Comparison of ENCODE assay signal across 8 cellular contexts in genomic region chr14:90331497-90332270, GRCh38. TPM values are rescaled to one million over a fixed set of nuclear protein-coding genes. Genes with fewer than 3 reads are reported as not detected.
A peak's percentile ranks its signal among the peaks of the same experiment; 100 is the strongest.
DNase-seq lines count a peak whose midpoint lies in the region; ATAC-seq and TF ChIP-seq lines count a peak whose summit lies in the region.

TSS of gene NRDE2 (minus strand) at chr14:90331941. CDS start at chr14:90331904, 37 bp downstream.

- peak within 1 kb of the TSS; percentile 88 for H2AFZ ChIP-seq in DND-41 (ENCODE audit: low read depth, low read length)

- peaks cover 6% of the 10 kb centered on the region for H3K27me3 ChIP-seq in DND-41 (ENCODE audit: insufficient read depth, low read length, poor library complexity)
- H3K27me3 ChIP-seq in Peyer's patch: no peaks in the 10 kb centered on the region
- H3K27me3 ChIP-seq in muscle layer of colon (ENCODE audit: control insufficient read depth in 1 of 2, insufficient read depth in 2 of 2, low read length in 2 of 2): no peaks in the 10 kb centered on the region

- H3K27ac ChIP-seq in DND-41 (ENCODE audit: low read length) (peak within 1 kb of the TSS; percentile 81), KOPT-K1 (ENCODE audit: low read depth, low read length, poor library complexity, severe bottlenecking) (peak within 1 kb of the TSS; percentile 88), Peyer's patch (peak within 1 kb of the TSS; percentile 69 to 87 (median 84)), muscle layer of colon (ENCODE audit: low read depth, low read length) (peak within 1 kb of the TSS; percentile 36)

- H3K79me2 ChIP-seq in DND-41 (ENCODE audit: insufficient read depth, low read length): peaks cover 46% of the 10 kb centered on the region

- peaks cover 29% of the 10 kb centered on the region for H3K4me1 ChIP-seq in DND-41 (ENCODE audit: insufficient read depth, low read length)
- peaks cover 0 to 7% (median 4%) of the 10 kb centered on the region in 4 donors for H3K4me1 ChIP-seq in Peyer's patch
- H3K4me1 ChIP-seq in muscle layer of colon (ENCODE audit: insufficient read depth, low read length): peaks cover 13% of the 10 kb centered on the region

- H3K9me3 ChIP-seq in DND-41 (ENCODE audit: insufficient read depth, low read length, severe bottlenecking) (no peaks in the 10 kb centered on the region), KOPT-K1 (ENCODE audit: insufficient read depth, low read length, poor library complexity, severe bottlenecking) (no peaks in the 10 kb centered on the region), Peyer's patch (no peaks in the 10 kb centered on the region), muscle layer of colon (ENCODE audit: low read length) (no peaks in the 10 kb centered on the region)

- ATAC-seq in DND-41 (ENCODE audit: insufficient read depth, low read depth) (peak; percentile 93), GM21825 (IDR thresholded peaks at IDR 0.05; ENCODE audit: unreplicated experiment) (peak; percentile 94), esophagus mucosa (peak; percentile 100)
- peak; percentile 99 for ATAC-seq in activated T-cell treated with anti-CD3 and anti-CD28 coated beads, Interleukin-2, amount 50 U/mL, for 4 hours

- peak within 1 kb of the TSS; percentile 92 for H3K4me3 Mint-ChIP-seq in activated T-cell treated with anti-CD3 and anti-CD28 coated beads, Interleukin-2, amount 50 U/mL, for 4 hours

- peaks cover 14% of the 10 kb centered on the region for H3K27me3 Mint-ChIP-seq in activated T-cell treated with anti-CD3 and anti-CD28 coated beads, Interleukin-2, amount 50 U/mL, for 4 hours (ENCODE audit: low read depth)

- no peaks in the 10 kb centered on the region for H3K9me3 Mint-ChIP-seq in activated T-cell treated with anti-CD3 and anti-CD28 coated beads, Interleukin-2, amount 50 U/mL, for 4 hours

- H3K9ac ChIP-seq in DND-41 (ENCODE audit: low read depth, low read length) (peak within 1 kb of the TSS; percentile 62), muscle layer of colon (ENCODE audit: low read length) (peak within 1 kb of the TSS; percentile 46)

- DNase-seq in DND-41: peak; percentile 98
- peak; percentile 99 to 100 (median 100) for DNase-seq in Peyer's patch
- DNase-seq in activated T-cell treated with anti-CD3 and anti-CD28 coated beads, Interleukin-2, amount 50 U/mL, for 4 hours: peak; percentile 96
- DNase-seq in stimulated activated CD8-positive, alpha-beta memory T cell treated with anti-CD3 and anti-CD28 coated beads, Interleukin-7, amount 100 ng/mL, for 1 hour (ENCODE audit: low read depth in 2 of 2): peak; percentile 83 to 88

- peak within 1 kb of the TSS; percentile 87 for H3K4me2 ChIP-seq in DND-41 (ENCODE audit: insufficient read depth, low read length)

- peaks cover 3% of the 10 kb centered on the region; the same call in 1 of the 2 replicates for H4K20me1 ChIP-seq in DND-41 (ENCODE audit: insufficient read depth, low read length)

- H3K36me3 ChIP-seq in DND-41 (ENCODE audit: insufficient read depth, low read length): no peaks in the 10 kb centered on the region; the same call in 1 of the 2 replicates
- no peaks in the 10 kb centered on the region for H3K36me3 ChIP-seq in KOPT-K1 (ENCODE audit: insufficient read depth, low read length)
- H3K36me3 ChIP-seq in Peyer's patch: no peaks in the 10 kb centered on the region
- no peaks in the 10 kb centered on the region for H3K36me3 ChIP-seq in muscle layer of colon (ENCODE audit: insufficient read depth, low read length)

- peaks cover 11% of the 10 kb centered on the region for H3K36me3 Mint-ChIP-seq in activated T-cell treated with anti-CD3 and anti-CD28 coated beads, Interleukin-2, amount 50 U/mL, for 4 hours (ENCODE audit: insufficient read depth)

- TF ChIP-seq POLR2A in Peyer's patch (IDR thresholded peaks at IDR 0.05): peak in 1 of 2 donors; percentile 41

- TF ChIP-seq CTCF in DND-41 (IDR thresholded peaks at IDR 0.05; ENCODE audit: borderline replicate concordance, extremely low read depth, low read length, poor library complexity, severe bottlenecking): no peak
- TF ChIP-seq CTCF in Peyer's patch (IDR thresholded peaks at IDR 0.05): no peak

- H3K4me1 Mint-ChIP-seq in activated T-cell treated with anti-CD3 and anti-CD28 coated beads, Interleukin-2, amount 50 U/mL, for 4 hours (ENCODE audit: low read depth): peaks cover 25% of the 10 kb centered on the region

- H3K4me3 ChIP-seq in DND-41 (ENCODE audit: low read depth in 1 of 2, low read length in 2 of 2) (peak within 1 kb of the TSS; percentile 70 to 89), Peyer's patch (peak within 1 kb of the TSS; percentile 64 to 85 (median 70)), muscle layer of colon (ENCODE audit: low read depth in 1 of 2, low read length in 2 of 2) (peak within 1 kb of the TSS; percentile 39 to 89)

RNA-seq across cellular contexts. Expression of gene NRDE2, which starts in this region (rescaled TPM):
- total RNA-seq in Peyer's patch (10 to 100 TPM; 28.2 to 47.0 (median 41.5) TPM), esophagus mucosa (12.2 TPM)
- total RNA-seq in activated T-cell treated with anti-CD3 and anti-CD28 coated beads, Interleukin-2, amount 50 U/mL, for 4 hours: 10 to 100 TPM; 18.8 to 26.0 (median 23.8) TPM

Comparison
In these comparisons a context has a peak if more than half of its experiments do, and no peak if none do; other contexts are left out.
1. Peak in every context shown above with its lines: DNase-seq, ATAC-seq, H3K4me3 ChIP-seq and H3K27ac ChIP-seq.
2. H3K27ac ChIP-seq: peak in every context shown above with its lines; median percentile 88 in KOPT-K1; 84 in Peyer's patch; 81 in DND-41; 36 in muscle layer of colon.